Comparison of ENCODE assay signal across 9 cellular contexts in genomic region chr9:70392189-70392588, GRCh38. TPM values are rescaled to one million over a fixed set of nuclear protein-coding genes. Genes with fewer than 3 reads are reported as not detected.
A peak's percentile ranks its signal among the peaks of the same experiment; 100 is the strongest.
DNase-seq lines count a peak whose midpoint lies in the region; ATAC-seq and TF ChIP-seq lines count a peak whose summit lies in the region.
"Had no signal": no experiment of that assay in that cellular context is flagged by ENCODE, and none has a peak within 500 bp of the region (broad histone marks: within the 10 kb centered on the region; RNA-seq: fewer than 3 reads in every experiment).

No MANE protein-coding gene starts in this region.

- H3K36me3 ChIP-seq in WERI-Rb-1 (no peaks in the 10 kb centered on the region), lower lobe of right lung (peaks cover 5% of the 10 kb centered on the region)
- H3K36me3 ChIP-seq: MG63 had no signal

- no peak overlapping the region for H4K5ac ChIP-seq in H9 (ENCODE audit: insufficient read length, low read depth, low read length)

- H3K27ac Mint-ChIP-seq in H9, result no peak overlapping the region

- H3K4me3 Mint-ChIP-seq in H9, result no peak overlapping the region

- H3K27ac ChIP-seq in C4-2B (no peak overlapping the region), H9 (ENCODE audit: insufficient read length, low read depth, low read length) (no peak overlapping the region), WERI-Rb-1 (no peak overlapping the region), lower lobe of right lung (no peak overlapping the region)

- no peak overlapping the region for H4K91ac ChIP-seq in H9 (ENCODE audit: insufficient read length, low read depth, low read length)

- no peak overlapping the region for H3T11ph ChIP-seq in H9 (ENCODE audit: low read length)

- no peak overlapping the region for H2BK15ac ChIP-seq in H9 (ENCODE audit: low read depth, low read length)

- H4K8ac ChIP-seq in H9 (replicated peaks; ENCODE audit: insufficient read length, low read depth, low read length), result no peak overlapping the region

- no peak overlapping the region for H2BK5ac ChIP-seq in H9 (ENCODE audit: insufficient read length, low read length)

- no peak overlapping the region for H3K4me2 ChIP-seq in H9 (ENCODE audit: insufficient read depth, insufficient read length, low read length)

- no peaks in the 10 kb centered on the region for H3K27me3 ChIP-seq in H9 (ENCODE audit: insufficient read depth, low read length)
- no peaks in the 10 kb centered on the region for H3K27me3 ChIP-seq in WERI-Rb-1 (ENCODE audit: insufficient read depth, low read depth, severe bottlenecking)
- H3K27me3 ChIP-seq in lower lobe of right lung (ENCODE audit: low read depth), result no peaks in the 10 kb centered on the region
- H3K27me3 ChIP-seq: MG63 had no signal

- H3K79me1 ChIP-seq in H9 (ENCODE audit: insufficient read depth, low read depth, low read length, poor library complexity, severe bottlenecking), result no peaks in the 10 kb centered on the region

- no peaks in the 10 kb centered on the region; the same call in none of the 2 replicates for H3K27me3 Mint-ChIP-seq in H9 (ENCODE audit: low read depth)

- no peak overlapping the region for H3K56ac ChIP-seq in H9 (ENCODE audit: insufficient read length, low read depth, low read length)

- H2BK20ac ChIP-seq in H9 (ENCODE audit: low read depth, low read length, poor library complexity, severe bottlenecking), result no peak overlapping the region

- no peak overlapping the region for H3K4ac ChIP-seq in H9 (ENCODE audit: low read depth, low read length)

- TF ChIP-seq CTCF in C4-2B (conservative IDR thresholded peaks at IDR 0.05) (peak; percentile 38), H9 (conservative IDR thresholded peaks at IDR 0.05) (0 out of 3 replicates have a peak, but pooled peaks have one; percentile 13), WERI-Rb-1 (IDR thresholded peaks at IDR 0.05; ENCODE audit: low read depth, low read length) (peak; percentile 31; the same call in 1 of the 2 replicates), lower lobe of right lung (IDR thresholded peaks at IDR 0.05) (peak; percentile 29)

- no peaks in the 10 kb centered on the region for H3K23me2 ChIP-seq in H9 (ENCODE audit: insufficient read length, low read depth, low read length, poor library complexity, severe bottlenecking)

- no peaks in the 10 kb centered on the region for H3K9me3 ChIP-seq in H9 (ENCODE audit: control insufficient read depth, low read depth, low read length)
- no peaks in the 10 kb centered on the region for H3K9me3 ChIP-seq in WERI-Rb-1 (ENCODE audit: severe bottlenecking)
- H3K9me3 ChIP-seq in lower lobe of right lung, result no peaks in the 10 kb centered on the region
- H3K9me3 ChIP-seq: MG63 had no signal

- H3K4me3 ChIP-seq in WERI-Rb-1 (ENCODE audit: low read depth, low read length), result no peak overlapping the region
- H3K4me3 ChIP-seq in lower lobe of right lung, result no peak overlapping the region
- H3K4me3 ChIP-seq: MG63 had no signal

- H3K9ac ChIP-seq in H9 (ENCODE audit: extremely low read depth, insufficient read length, low read length), result no peak overlapping the region

- H2BK120ac ChIP-seq in H9 (ENCODE audit: low read depth, low read length, poor library complexity, severe bottlenecking), result no peak overlapping the region

- H3K4me1 Mint-ChIP-seq in H9, result peaks cover 5 to 11% of the 10 kb centered on the region in 2 experiments

- H3K79me2 ChIP-seq in H9 (ENCODE audit: insufficient read depth, low read length), result no peaks in the 10 kb centered on the region

- ATAC-seq in lower lobe of right lung (peak; percentile 66 to 76), GM18519 (IDR thresholded peaks at IDR 0.05; ENCODE audit: low FRiP score, unreplicated experiment) (no peak)

- H2AK5ac ChIP-seq in H9 (ENCODE audit: insufficient read length, low read length), result no peak overlapping the region

- no peaks in the 10 kb centered on the region for H4K20me1 ChIP-seq in H9 (ENCODE audit: control insufficient read depth, insufficient read depth, insufficient read length)

- H3K14ac ChIP-seq in H9 (ENCODE audit: insufficient read depth, low read length), result no peak overlapping the region

- no peaks in the 10 kb centered on the region for H3K36me3 Mint-ChIP-seq in H9 (ENCODE audit: insufficient read depth in 1 of 3, low read depth in 3 of 3)

- no peak overlapping the region for H3K18ac ChIP-seq in H9 (ENCODE audit: insufficient read length, low read depth, low read length)

- DNase-seq in H9 (no peak), WERI-Rb-1 (peak; percentile 16), lower lobe of right lung (no peak), GF-D8 (lab: John Stamatoyannopoulos, UW) (no peak), middle frontal gyrus (ENCODE audit: extremely low spot score, low spot score) (no peak)
- no peak for DNase-seq in effector CD8-positive, alpha-beta T cell (lab: John Stamatoyannopoulos, UW)
- DNase-seq: MG63 had no signal

- no peak overlapping the region for H3K23ac ChIP-seq in H9 (ENCODE audit: insufficient read length, low read depth, low read length)

- H3K4me1 ChIP-seq in H9 (ENCODE audit: insufficient read depth, low read length) (no peaks in the 10 kb centered on the region), lower lobe of right lung (peaks cover 90% of the 10 kb centered on the region)

- H2AFZ ChIP-seq in H9 (ENCODE audit: low read length), result no peak overlapping the region

- no peak overlapping the region for H2BK12ac ChIP-seq in H9 (ENCODE audit: insufficient read length, low read depth, low read length)

- H3K9me3 Mint-ChIP-seq in H9, result no peaks in the 10 kb centered on the region

- intact Hi-C loops in lower lobe of right lung (cut with DNase I), result no loop called here

- no CpG with 5 or more reads among the region's 2 CpGs for WGBS in H9 (ENCODE audit: extremely low coverage, insufficient read length, low lambda C conversion rate)

RNA-seq across cellular contexts. Expression of gene KLF9, which starts 22.3 kb away (rescaled TPM):
- total RNA-seq in H9 (2021) (0.18 and 0.26 TPM in 2 replicates), lower lobe of right lung (76.9 TPM)

Comparison
In these comparisons a context has a peak if more than half of its experiments do, and no peak if none do; other contexts are left out.
1. RNA of gene KLF9, which starts 22.3 kb away (total RNA-seq): 76.9 TPM in lower lobe of right lung (single experiment); 0.18 to 0.26 TPM in H9; every median in the first group is over 10 times any median in the second.
2. Peak in every context shown above with its lines, with median percentiles within 50 percentile points of each other: CTCF ChIP-seq.